ENCODE assay signal across 19 cellular contexts in the genomic region with DNA sequence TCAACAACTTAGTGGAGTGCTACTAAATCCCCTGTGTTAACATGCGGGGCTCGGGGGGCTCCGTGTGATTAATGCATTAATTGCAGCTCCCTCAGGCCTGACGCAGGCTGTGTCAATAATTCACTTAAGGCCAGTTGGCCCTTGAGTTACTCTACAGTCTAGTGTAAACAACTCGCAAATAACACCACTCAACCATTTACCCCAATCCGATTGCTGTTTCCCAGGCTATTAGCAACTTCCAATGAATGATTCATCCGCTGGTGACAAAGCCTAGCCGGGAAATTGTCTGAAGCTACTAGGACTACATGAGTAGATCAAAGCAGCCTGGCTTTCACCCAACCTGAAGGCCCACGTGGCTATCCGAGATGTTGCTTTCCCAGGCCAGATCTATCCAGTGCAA.
DNase-seq lines count a peak whose midpoint lies in the region; ATAC-seq and TF ChIP-seq lines count a peak whose summit lies in the region.
"Had no signal": no experiment of that assay in that cellular context is flagged by ENCODE, and none has a peak within 500 bp of the region (broad histone marks: within the 10 kb centered on the region; RNA-seq: fewer than 3 reads in every experiment).

No MANE protein-coding gene starts in this region.

- no peak for TF ChIP-seq CTCF in hepatocyte (IDR thresholded peaks at IDR 0.05; ENCODE audit: poor library complexity)

- ATAC-seq in stimulated activated naive CD8-positive, alpha-beta T cell treated with anti-CD3 and anti-CD28 coated beads, Interleukin-15, Interleukin-2, amounts not matched to agents 100 U/mL and 50 U/mL, for 24 hours: no peak
- ATAC-seq: A549; activated CD8-positive, alpha-beta T cell treated with anti-CD3 and anti-CD28 coated beads, Interleukin-2, amount 10 ng/mL, durations not matched to agents 7 days and 5 days; mucosa of descending colon; stimulated activated naive B cell treated with anti-CD40 and anti-IgM and Interleukin-4, amounts not matched to agents 10 μg/mL and 1 μg/mL and 100 μg/mL, for 72 hours; upper lobe of right lung had no signal

- H3K27ac ChIP-seq in hepatocyte: no peak overlapping the region
- H3K27ac ChIP-seq: A549, Peyer's patch, upper lobe of right lung, VCaP had no signal

- no peak overlapping the region for H3K4me3 ChIP-seq in hepatocyte
- H3K4me3 ChIP-seq: A549, mucosa of descending colon, Peyer's patch, smooth muscle cell, upper lobe of right lung had no signal

- no peaks in the 10 kb centered on the region for H3K4me1 ChIP-seq in hepatocyte (ENCODE audit: insufficient read depth)
- H3K4me1 ChIP-seq: A549, Peyer's patch, upper lobe of right lung had no signal

- peaks cover 13% of the 10 kb centered on the region for H3K27me3 ChIP-seq in hepatocyte
- H3K27me3 ChIP-seq: Peyer's patch had no signal

- H3K9me2 ChIP-seq in hepatocyte (replicated peaks; ENCODE audit: insufficient read depth): no peaks in the 10 kb centered on the region

- H3K79me2 ChIP-seq in hepatocyte: no peaks in the 10 kb centered on the region

- H3K9me3 ChIP-seq in hepatocyte (ENCODE audit: low read depth): no peaks in the 10 kb centered on the region
- H3K9me3 ChIP-seq: A549, mucosa of descending colon, Peyer's patch, upper lobe of right lung had no signal

- no peaks in the 10 kb centered on the region for H3K36me3 ChIP-seq in hepatocyte (replicated peaks; ENCODE audit: insufficient read depth, low read depth)
- H3K36me3 ChIP-seq: Peyer's patch, upper lobe of right lung had no signal

- H2AFZ ChIP-seq in hepatocyte: no peak overlapping the region

- H4K20me1 ChIP-seq in hepatocyte (ENCODE audit: insufficient read depth, poor library complexity, severe bottlenecking): no peaks in the 10 kb centered on the region

- 14% methylated on average over 10 of the region's 10 CpGs for WGBS in hepatocyte (ENCODE audit: low lambda C conversion rate, missing lambda C conversion rate)

- DNase-seq in NCI-H345 (lab: John Stamatoyannopoulos, UW) (peak; percentile 1), NCI-H345 treated with DMSO at 0.1 percent for 48 hours (lab: John Stamatoyannopoulos, UW; ENCODE audit: unreplicated experiment) (no peak), RKO (ENCODE audit: low spot score) (peak; percentile 22), hepatocyte (ENCODE audit: low spot score) (peak; percentile 56), retina (peak; percentile 32), SKM-1 (lab: John Stamatoyannopoulos, UW; ENCODE audit: unreplicated experiment) (no peak)
- no peak for DNase-seq in stimulated activated CD4-positive, alpha-beta T cell treated with anti-CD3 and anti-CD28 coated beads, Interleukin-4, amount 100 ng/mL, for 1 hour
- DNase-seq in stimulated activated naive CD8-positive, alpha-beta T cell treated with anti-CD3 and anti-CD28 coated beads, Interleukin-15, Interleukin-2, amounts not matched to agents 100 U/mL and 50 U/mL, for 24 hours: no peak
- DNase-seq: activated CD8-positive, alpha-beta T cell treated with anti-CD3 and anti-CD28 coated beads, Interleukin-2, amount 10 ng/mL, durations not matched to agents 7 days and 5 days; cerebellar nuclear complex; Karpas-422; mucosa of descending colon; NCI-H526 treated with DMSO at 0.1 percent for 48 hours; Peyer's patch; stimulated activated naive B cell treated with anti-CD40 and anti-IgM and Interleukin-4, amounts not matched to agents 10 μg/mL and 1 μg/mL and 100 μg/mL, for 72 hours; upper lobe of right lung had no signal

- no peak overlapping the region for H3K4me2 ChIP-seq in hepatocyte
- H3K4me2 ChIP-seq: A549, smooth muscle cell had no signal

Comparison
In these comparisons a context has a peak if more than half of its experiments do, and no peak if none do; other contexts are left out.
1. DNase-seq: peak in NCI-H345 (single experiment), RKO (single experiment), hepatocyte (single experiment) and retina (single experiment); none in NCI-H345 treated with DMSO at 0.1 percent for 48 hours (single experiment), SKM-1 (single experiment), stimulated activated CD4-positive, alpha-beta T cell treated with anti-CD3 and anti-CD28 coated beads, Interleukin-4, amount 100 ng/mL, for 1 hour (single experiment) and stimulated activated naive CD8-positive, alpha-beta T cell treated with anti-CD3 and anti-CD28 coated beads, Interleukin-15, Interleukin-2, amounts not matched to agents 100 U/mL and 50 U/mL, for 24 hours (single experiment).